23 cellular contexts compared by ENCODE assay signal in genomic region chr9:115964710-115965347, GRCh38.
"Had no signal": no experiment of that assay in that cellular context is flagged by ENCODE, and none has a peak within 500 bp of the region (broad histone marks: within the 10 kb centered on the region; RNA-seq: fewer than 3 reads in every experiment).

No MANE protein-coding gene starts in this region.

- H3K9ac ChIP-seq: parathyroid adenoma had no signal

- H3K27ac ChIP-seq: body of pancreas, epithelial cell of prostate, foreskin keratinocyte, neutrophil, parathyroid adenoma, sigmoid colon, testis, uterus, VCaP had no signal

- H3K27me3 ChIP-seq: body of pancreas, foreskin keratinocyte, neutrophil, sigmoid colon, testis, uterus had no signal

- H3K4me3 ChIP-seq: body of pancreas, sigmoid colon, testis, uterus had no signal

- ATAC-seq: activated CD8-positive, alpha-beta memory T cell treated with anti-CD3 and anti-CD28 coated beads, Interleukin-2, amount 10 ng/mL, durations not matched to agents 7 days and 5 days; activated CD8-positive, alpha-beta T cell treated with anti-CD3 and anti-CD28 coated beads for 36 hours; activated naive CD8-positive, alpha-beta T cell treated with anti-CD3 and anti-CD28 coated beads, Interleukin-2, amount 50 U/mL, for 24 hours; body of pancreas; foreskin keratinocyte; left colon; stimulated activated naive B cell treated with anti-CD40 and anti-IgM and Interleukin-4, amounts not matched to agents 10 μg/mL and 1 μg/mL and 100 μg/mL, for 72 hours had no signal

- H3K9me3 ChIP-seq: body of pancreas, neutrophil, testis, uterus had no signal

- H2AFZ ChIP-seq: parathyroid adenoma had no signal

- H3K36me3 ChIP-seq: neutrophil, sigmoid colon, uterus had no signal

- H3K79me2 ChIP-seq: parathyroid adenoma had no signal

- DNase-seq: activated CD4-positive, alpha-beta T cell treated with anti-CD3 and anti-CD28 coated beads, Interleukin-2, amount 10 ng/mL, durations not matched to agents 7 days and 5 days; activated CD4-positive, CD25-positive, alpha-beta regulatory T cell treated with anti-CD3 and anti-CD28 coated beads, Interleukin-2, amount 50 U/mL, for 72 hours; activated CD8-positive, alpha-beta memory T cell treated with anti-CD3 and anti-CD28 coated beads, Interleukin-2, amount 10 ng/mL, durations not matched to agents 7 days and 5 days; activated CD8-positive, alpha-beta T cell treated with anti-CD3 and anti-CD28 coated beads for 36 hours; activated effector memory CD4-positive, alpha-beta T cell treated with anti-CD3 and anti-CD28 coated beads, Interleukin-2, amount 50 U/mL, for 16 hours; activated naive CD4-positive, alpha-beta T cell treated with anti-CD3 and anti-CD28 coated beads, Interleukin-2, amount 50 U/mL, for 16 hours; activated naive CD8-positive, alpha-beta T cell treated with anti-CD3 and anti-CD28 coated beads, Interleukin-2, amount 50 U/mL, for 24 hours; activated T-cell treated with anti-CD3 and anti-CD28 coated beads for 4 hours; anterior cingulate cortex; body of pancreas; foreskin keratinocyte; left colon; sigmoid colon; stimulated activated CD4-positive, alpha-beta T cell treated with anti-CD3 and anti-CD28 coated beads, Interleukin-2, amount 100 ng/mL, for 48 hours; stimulated activated CD8-positive, alpha-beta memory T cell treated with anti-CD3 and anti-CD28 coated beads, Interleukin-4, amount 100 ng/mL, for 48 hours; stimulated activated naive B cell treated with anti-CD40 and anti-IgM and Interleukin-4, amounts not matched to agents 10 μg/mL and 1 μg/mL and 100 μg/mL, for 72 hours; testis; trophoblast cell; uterus had no signal

- H3K4me1 ChIP-seq: body of pancreas, foreskin keratinocyte, parathyroid adenoma, sigmoid colon, testis, uterus had no signal
